In the genomic region with DNA sequence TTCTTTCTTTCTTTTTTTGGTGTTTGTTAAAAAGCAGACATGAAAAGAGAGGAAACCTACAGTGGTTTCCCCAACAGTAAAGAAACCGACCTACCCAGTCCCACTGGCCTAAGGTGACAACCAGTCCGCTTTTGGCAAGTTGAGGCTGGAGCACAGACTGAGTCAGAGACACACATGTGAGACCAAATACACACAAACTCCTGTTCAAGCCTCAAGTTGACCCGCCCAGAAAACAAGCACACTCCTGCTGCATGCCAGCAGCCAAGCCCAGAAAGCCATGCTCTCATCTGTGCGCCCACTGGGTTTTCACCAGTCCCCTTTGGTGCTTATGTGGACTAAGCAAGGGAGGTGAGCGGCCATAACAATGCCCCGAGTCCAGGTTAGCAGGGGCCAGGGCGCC, we compare ENCODE assay signal across 17 cellular contexts.
"Had no signal": no experiment of that assay in that cellular context is flagged by ENCODE, and none has a peak within 500 bp of the region (broad histone marks: within the 10 kb centered on the region; RNA-seq: fewer than 3 reads in every experiment).

No MANE protein-coding gene starts in this region.

- DNase-seq: activated CD4-positive, alpha-beta T cell treated with anti-CD3 and anti-CD28 coated beads, Interleukin-2, amount 50 U/mL, for 1 hour; activated naive CD4-positive, alpha-beta T cell treated with anti-CD3 and anti-CD28 coated beads for 36 hours; activated naive CD8-positive, alpha-beta T cell treated with anti-CD3 and anti-CD28 coated beads, Interleukin-2, amount 50 U/mL, for 24 hours; aorta; endodermal cell; foreskin fibroblast; midbrain; naive thymus-derived CD4-positive, alpha-beta T cell; T-cell; T-helper 9 cell; thyroid gland; uterus had no signal

- H3K79me2 ChIP-seq: parathyroid adenoma had no signal

- H3K4me3 ChIP-seq: esophagus muscularis mucosa, lung, thyroid gland, uterus had no signal

- ATAC-seq: activated CD4-positive, CD25-positive, alpha-beta regulatory T cell treated with anti-CD3 and anti-CD28 coated beads, Interleukin-2, amount 50 U/mL, for 24 hours; activated naive CD8-positive, alpha-beta T cell treated with anti-CD3 and anti-CD28 coated beads, Interleukin-2, amount 50 U/mL, for 24 hours; naive thymus-derived CD4-positive, alpha-beta T cell; stimulated activated memory B cell treated with anti-CD40 and anti-IgM and Interleukin-4, amounts not matched to agents 10 μg/mL and 1 μg/mL and 100 μg/mL, for 72 hours; T-cell had no signal

- H3K9me3 ChIP-seq: esophagus muscularis mucosa, thyroid gland, uterus had no signal

- H3K4me1 ChIP-seq: parathyroid adenoma, thyroid gland had no signal

- H3K27me3 ChIP-seq: esophagus muscularis mucosa, thyroid gland, uterus had no signal

- H3K36me3 ChIP-seq: thyroid gland, uterus had no signal

- H2AFZ ChIP-seq: parathyroid adenoma had no signal

- H3K9ac ChIP-seq: parathyroid adenoma had no signal

- H3K27ac ChIP-seq: esophagus muscularis mucosa, parathyroid adenoma, thyroid gland, uterus had no signal
